ENCODE assay signal across 21 cellular contexts in genomic region chr13:41651413-41652068, GRCh38.
A peak's percentile ranks its signal among the peaks of the same experiment; 100 is the strongest.
DNase-seq lines count a peak whose midpoint lies in the region; TF ChIP-seq lines count a peak whose summit lies in the region.
"Had no signal": no experiment of that assay in that cellular context is flagged by ENCODE, and none has a peak within 500 bp of the region (broad histone marks: within the 10 kb centered on the region; RNA-seq: fewer than 3 reads in every experiment).

No MANE protein-coding gene starts in this region.

- H3K4me3 Mint-ChIP-seq in CD14-positive monocyte (no peak overlapping the region), HFFc6 (no peak overlapping the region)
- H3K4me3 Mint-ChIP-seq: central memory CD8-positive, alpha-beta T cell; effector memory CD8-positive, alpha-beta T cell; stimulated activated naive B cell treated with anti-CD40 and anti-IgM and Interleukin-4, amounts not matched to agents 10 μg/mL and 1 μg/mL and 100 μg/mL, for 72 hours; type B pancreatic cell had no signal

- DNase-seq in CD14-positive monocyte (ENCODE audit: low spot score) = no peak
- no peak for DNase-seq in Karpas-422
- peak; percentile 8 for DNase-seq in mammary epithelial cell
- DNase-seq in HFFc6 = no peak
- no peak for DNase-seq in neuronal stem cell (ENCODE audit: low spot score)
- DNase-seq in stimulated activated CD4-positive, alpha-beta T cell treated with anti-CD3 and anti-CD28 coated beads, Interleukin-1b, Interleukin-23, amount 100 ng/mL, for 48 hours = no peak
- DNase-seq: activated CD4-positive, alpha-beta T cell treated with anti-CD3 and anti-CD28 coated beads, Interleukin-2, amount 50 U/mL, for 1 hour; amygdala; COR-L47; effector memory CD8-positive, alpha-beta T cell; EL; hippocampal formation; islet precursor cell; MV-4-11; NCI-H1930; NCI-H510A; SK-N-SH; stimulated activated naive B cell treated with anti-CD40 and anti-IgM and Interleukin-4, amounts not matched to agents 10 μg/mL and 1 μg/mL and 100 μg/mL, for 72 hours had no signal

- dilution Hi-C loops in mammary epithelial cell (cut with HindIII; ENCODE audit: low sequenced_read_pairs) = loop anchor here (25.0 kb wide), 1 partner anchor 289 kb away; no protein-coding TSS in a partner anchor

- no peaks in the 10 kb centered on the region for H3K9me2 ChIP-seq in Karpas-422 (replicated peaks; ENCODE audit: insufficient read depth, low read length)
- H3K9me2 ChIP-seq: SK-N-SH had no signal

- H3K23ac ChIP-seq in neuronal stem cell (ENCODE audit: low read depth, low read length, poor library complexity) = no peak overlapping the region

- in situ Hi-C loops in mammary epithelial cell (cut with MboI; ENCODE audit: low sequenced_read_pairs in 2 of 2) = loop anchor here (10.0 to 25.0 kb wide), 4 partner anchors 237 to 461 kb away; no protein-coding TSS in a partner anchor

- H3K4me2 ChIP-seq in Karpas-422 (ENCODE audit: low read depth, low read length, poor library complexity, severe bottlenecking) (no peak overlapping the region), mammary epithelial cell (ENCODE audit: insufficient read depth, low read depth, low read length) (no peak overlapping the region), neuronal stem cell (ENCODE audit: insufficient read depth, low read length, poor library complexity, severe bottlenecking) (no peak overlapping the region)
- H3K4me2 ChIP-seq: SK-N-SH had no signal

- H3K4me1 Mint-ChIP-seq in CD14-positive monocyte = peaks cover 42% of the 10 kb centered on the region
- peaks cover 32% of the 10 kb centered on the region for H3K4me1 Mint-ChIP-seq in HFFc6 (ENCODE audit: low read depth)
- H3K4me1 Mint-ChIP-seq: central memory CD8-positive, alpha-beta T cell had no signal

- H3K9me3 ChIP-seq in Karpas-422 (ENCODE audit: low read length) (no peaks in the 10 kb centered on the region), mammary epithelial cell (replicated peaks; ENCODE audit: insufficient read depth, low read length) (no peaks in the 10 kb centered on the region), mesodermal cell (ENCODE audit: control insufficient read depth, low read length) (no peaks in the 10 kb centered on the region), neuronal stem cell (replicated peaks in 1 of 2; ENCODE audit: control insufficient read depth in 2 of 2, insufficient read depth in 1 of 2, low read depth in 1 of 2, low read length in 2 of 2) (peaks cover 0 to 6% of the 10 kb centered on the region in 2 donors)
- H3K9me3 ChIP-seq: SK-N-SH had no signal

- H3K14ac ChIP-seq in neuronal stem cell (ENCODE audit: low read length) = no peak overlapping the region

- no peak overlapping the region for H2BK12ac ChIP-seq in neuronal stem cell (ENCODE audit: low read length)

- H3K9ac ChIP-seq in Karpas-422 (ENCODE audit: low read length) (0 out of 2 replicates have a peak overlapping the region, but pooled peaks have one; percentile 12), mammary epithelial cell (ENCODE audit: insufficient read depth, low read length) (no peak overlapping the region), neuronal stem cell (ENCODE audit: low read depth, low read length, poor library complexity) (no peak overlapping the region)
- H3K9ac ChIP-seq: SK-N-SH had no signal

- H3K27ac ChIP-seq in Karpas-422 (ENCODE audit: low read length) (peak overlapping the region; percentile 66; the same call in 1 of the 2 replicates), mammary epithelial cell (ENCODE audit: insufficient read depth, low read depth, low read length) (no peak overlapping the region), mesodermal cell (ENCODE audit: low read depth, low read length, severe bottlenecking) (peak overlapping the region; percentile 4), neuronal stem cell (replicated peaks; ENCODE audit: low read length) (no peak overlapping the region)

- H3K79me2 ChIP-seq in Karpas-422 (ENCODE audit: low read length) = no peaks in the 10 kb centered on the region
- H3K79me2 ChIP-seq in mammary epithelial cell (ENCODE audit: insufficient read depth, low read length) = no peaks in the 10 kb centered on the region

- no peaks in the 10 kb centered on the region for H3K27me3 ChIP-seq in Karpas-422 (ENCODE audit: low read length)
- no peaks in the 10 kb centered on the region for H3K27me3 ChIP-seq in mammary epithelial cell (ENCODE audit: insufficient read depth, low read length)
- H3K27me3 ChIP-seq in neuronal stem cell (ENCODE audit: control insufficient read depth in 3 of 3, insufficient read depth in 3 of 3, low read depth in 1 of 3, low read length in 3 of 3) = no peaks in the 10 kb centered on the region

- H3K4me3 ChIP-seq in Karpas-422 (ENCODE audit: low read length) (no peak overlapping the region), mammary epithelial cell (replicated peaks in 1 of 3; ENCODE audit: insufficient read depth in 1 of 3, low read depth in 2 of 3, low read length in 3 of 3) (no peak overlapping the region), mesodermal cell (ENCODE audit: extremely low read depth, insufficient read depth, low read length, poor library complexity, severe bottlenecking) (no peak overlapping the region), neuronal stem cell (ENCODE audit: low read length in 2 of 2) (no peak overlapping the region)

- no peak overlapping the region for H3K4ac ChIP-seq in neuronal stem cell (ENCODE audit: low read length)

- H3K18ac ChIP-seq in neuronal stem cell (ENCODE audit: low read length) = no peak overlapping the region

- H2AFZ ChIP-seq in Karpas-422 (ENCODE audit: low read length) (peak overlapping the region; percentile 50; the same call in 1 of the 2 replicates), mammary epithelial cell (ENCODE audit: low read depth, low read length) (no peak overlapping the region), neuronal stem cell (ENCODE audit: low read length) (no peak overlapping the region)

- no peak overlapping the region for H4K8ac ChIP-seq in neuronal stem cell (ENCODE audit: low read depth, low read length)

- H3K27ac Mint-ChIP-seq in CD14-positive monocyte (peak overlapping the region; percentile 33 to 93 (median 70)), HFFc6 (no peak overlapping the region)
- H3K27ac Mint-ChIP-seq: stimulated activated naive B cell treated with anti-CD40 and anti-IgM and Interleukin-4, amounts not matched to agents 10 μg/mL and 1 μg/mL and 100 μg/mL, for 72 hours had no signal

- H3K36me3 Mint-ChIP-seq in CD14-positive monocyte = no peaks in the 10 kb centered on the region
- no peaks in the 10 kb centered on the region for H3K36me3 Mint-ChIP-seq in HFFc6 (ENCODE audit: low read depth)

- H2AK5ac ChIP-seq in neuronal stem cell (ENCODE audit: low read depth, low read length) = no peak overlapping the region

- H3K27me3 Mint-ChIP-seq in CD14-positive monocyte (ENCODE audit: low read depth in 3 of 3) (peaks cover 0 to 1% (median 0%) of the 10 kb centered on the region in 3 donors), HFFc6 (ENCODE audit: insufficient read depth) (no peaks in the 10 kb centered on the region)
- H3K27me3 Mint-ChIP-seq: central memory CD8-positive, alpha-beta T cell; effector memory CD8-positive, alpha-beta T cell; type B pancreatic cell had no signal

- H2BK120ac ChIP-seq in neuronal stem cell (ENCODE audit: low read depth, low read length) = no peak overlapping the region

- no peak overlapping the region for H2BK5ac ChIP-seq in neuronal stem cell (ENCODE audit: low read length)

- BruUV-seq in mammary epithelial cell (replicated peaks; lab: Mats Ljungman, UMichigan) = no TSS peak

- H3K9me3 Mint-ChIP-seq in CD14-positive monocyte (peaks cover 0 to 3% (median 0%) of the 10 kb centered on the region in 7 donors), HFFc6 (no peaks in the 10 kb centered on the region)
- H3K9me3 Mint-ChIP-seq: central memory CD8-positive, alpha-beta T cell; effector memory CD8-positive, alpha-beta T cell; stimulated activated naive B cell treated with anti-CD40 and anti-IgM and Interleukin-4, amounts not matched to agents 10 μg/mL and 1 μg/mL and 100 μg/mL, for 72 hours; type B pancreatic cell had no signal

- 100% methylated on average over 1 of the region's 1 CpG for WGBS in mammary epithelial cell (ENCODE audit: low coverage, missing lambda C conversion rate)
- 86% methylated on average over 1 of the region's 1 CpG; no CpG with 5 or more reads in 1 of the 2 experiments for WGBS in mesodermal cell (ENCODE audit: insufficient coverage in 2 of 2), 2 experiments
- no CpG with 5 or more reads among the region's 1 CpG for WGBS in neuronal stem cell (ENCODE audit: extremely low coverage in 2 of 2, insufficient read length in 2 of 2, insufficient replicate concordance in 1 of 2), 2 donors

- H2BK15ac ChIP-seq in neuronal stem cell (ENCODE audit: low read length) = no peak overlapping the region

- CTCF ChIA-PET in mammary epithelial cell (lab: Charles Lee; ENCODE audit: low non-redundant PET) = interaction anchor here (1.7 kb wide), 1 partner anchor 192 kb away, joined by 25 read pairs; no protein-coding TSS in a partner anchor

- intact Hi-C loops in CD14-positive monocyte (cut with micrococcal nuclease) (loop anchor here (5.0 to 10.0 kb wide), 4 partner anchors 157 to 297 kb away; partner anchors contain the start of gene RGCC (in 1 of the 2)), mammary epithelial cell (cut with micrococcal nuclease) (loop anchor here (1.0 to 5.0 kb wide), 3 partner anchors 192 to 574 kb away; no protein-coding TSS in a partner anchor)

- no peak for TF ChIP-seq CTCF in CD14-positive monocyte (IDR thresholded peaks at IDR 0.05)
- no peak for TF ChIP-seq CTCF in mammary epithelial cell (conservative IDR thresholded peaks at IDR 0.05 in 1 of 2, IDR thresholded peaks at IDR 0.05 in 1 of 2; ENCODE audit: extremely low read depth in 1 of 2, insufficient read depth in 1 of 2, low read depth in 1 of 2, low read length in 2 of 2)
- TF ChIP-seq CTCF in HFFc6 (IDR thresholded peaks at IDR 0.05) = no peak

- H4K20me1 ChIP-seq in Karpas-422 (ENCODE audit: insufficient read depth, low read depth, low read length) (no peaks in the 10 kb centered on the region), mammary epithelial cell (ENCODE audit: insufficient read depth, low read length) (no peaks in the 10 kb centered on the region)

- H3K36me3 ChIP-seq in Karpas-422 (ENCODE audit: insufficient read depth, low read length) (no peaks in the 10 kb centered on the region), mammary epithelial cell (ENCODE audit: insufficient read depth, low read length) (no peaks in the 10 kb centered on the region), mesodermal cell (ENCODE audit: control insufficient read depth, insufficient read depth, low read length) (no peaks in the 10 kb centered on the region), neuronal stem cell (replicated peaks in 1 of 2; ENCODE audit: control insufficient read depth in 2 of 2, insufficient read depth in 2 of 2, low read length in 2 of 2) (no peaks in the 10 kb centered on the region)

- H3K4me1 ChIP-seq in Karpas-422 (ENCODE audit: low read length) = peaks cover 44% of the 10 kb centered on the region
- H3K4me1 ChIP-seq in mammary epithelial cell (ENCODE audit: insufficient read depth, low read length) = peaks cover 9% of the 10 kb centered on the region
- H3K4me1 ChIP-seq in mesodermal cell (ENCODE audit: control insufficient read depth, insufficient read depth, low read length, poor library complexity, severe bottlenecking) = peaks cover 44% of the 10 kb centered on the region
- H3K4me1 ChIP-seq in neuronal stem cell (ENCODE audit: control insufficient read depth in 2 of 2, insufficient read depth in 1 of 2, low read depth in 1 of 2, low read length in 2 of 2) = peaks cover 0 to 4% of the 10 kb centered on the region in 2 donors

- no peak overlapping the region for H4K91ac ChIP-seq in neuronal stem cell (ENCODE audit: low read depth, low read length, poor library complexity)

- no peaks in the 10 kb centered on the region for H3K79me1 ChIP-seq in neuronal stem cell (ENCODE audit: low read depth, low read length)

Comparison
In these comparisons a context has a peak if more than half of its experiments do, and no peak if none do; other contexts are left out.
1. H3K27ac ChIP-seq: peak in Karpas-422 (single experiment) and mesodermal cell (single experiment); none in mammary epithelial cell (single experiment) and neuronal stem cell (single experiment).